ENCODE assay signal across 8 cellular contexts in the genomic region with DNA sequence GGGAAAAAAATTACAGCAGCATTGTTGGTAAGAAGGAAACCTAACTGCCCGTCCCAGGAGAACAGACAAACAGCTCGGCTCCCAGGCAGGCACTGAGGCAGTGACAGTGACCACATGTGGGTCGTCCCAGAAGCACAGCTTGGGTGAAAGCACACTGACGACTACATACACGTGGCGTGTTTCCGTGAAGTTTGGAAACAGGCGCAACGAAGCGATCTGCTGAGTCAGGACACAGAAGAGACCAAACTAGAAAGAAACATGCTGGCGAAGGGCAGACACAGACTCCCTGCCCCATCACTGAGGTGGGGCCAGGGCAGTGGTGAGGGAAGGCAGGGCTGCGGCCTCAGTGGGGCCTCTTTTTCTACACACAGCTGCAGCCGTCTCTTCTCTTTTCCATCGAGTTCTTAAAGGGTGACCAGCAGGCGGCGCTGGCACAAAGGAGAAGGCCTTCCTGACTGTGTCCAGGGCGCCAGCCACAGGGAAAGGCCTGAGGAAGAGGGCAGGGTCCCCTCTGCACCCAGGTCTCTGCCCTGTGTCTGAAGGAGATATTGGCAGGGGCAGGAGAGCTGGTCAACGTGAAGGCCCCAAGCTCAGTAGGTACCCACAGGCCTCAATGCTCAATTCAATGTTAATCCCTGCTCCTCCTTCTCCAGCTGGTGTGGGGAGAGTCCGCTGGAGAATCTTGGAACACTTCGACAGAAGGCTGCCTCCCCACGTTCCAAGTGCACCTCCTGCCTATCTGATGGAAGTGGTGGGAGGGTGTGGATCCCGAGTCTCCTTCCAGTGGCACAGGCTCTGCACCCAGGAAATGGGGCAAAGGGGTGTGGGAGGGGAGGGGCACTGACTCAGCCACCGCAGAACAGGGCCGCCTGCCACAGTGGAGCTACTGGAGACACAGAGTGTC. TPM values are rescaled to one million over a fixed set of nuclear protein-coding genes. Genes with fewer than 3 reads are reported as not detected.
DNase-seq lines count a peak whose midpoint lies in the region; ATAC-seq, FAIRE-seq and TF ChIP-seq lines count a peak whose summit lies in the region.

No MANE protein-coding gene starts in this region.

- peaks cover 17 to 28% (median 26%) of the 10 kb centered on the region in 3 donors for H3K4me1 Mint-ChIP-seq in IgD-negative memory B cell

- H3K9me3 Mint-ChIP-seq in IgD-negative memory B cell: no peaks in the 10 kb centered on the region

- H3K4me3 Mint-ChIP-seq in IgD-negative memory B cell: peak overlapping the region in 2 of 4 donors; percentile 30 to 75

- peaks cover 6% of the 10 kb centered on the region for H3K36me3 Mint-ChIP-seq in IgD-negative memory B cell

- peaks cover 22% of the 10 kb centered on the region for H3K36me3 ChIP-seq in cardiac muscle cell

- no peaks in the 10 kb centered on the region for H3K9me3 ChIP-seq in cardiac muscle cell (ENCODE audit: low read depth)

- no peaks in the 10 kb centered on the region for H3K27me3 Mint-ChIP-seq in IgD-negative memory B cell

- H3K27me3 ChIP-seq in cardiac muscle cell: no peaks in the 10 kb centered on the region

- in situ Hi-C loops in Caki2 (cut with HindIII; ENCODE audit: low pct_unique_long_range_greater_than_20kb, low sequenced_read_pairs): no loop called here

- peak overlapping the region; percentile 73 to 94 (median 88) for H3K27ac Mint-ChIP-seq in IgD-negative memory B cell

- peak; percentile 82 for TF ChIP-seq CTCF in cardiac muscle cell (IDR thresholded peaks at IDR 0.05; ENCODE audit: low read depth, low read length)

- H3K4me1 ChIP-seq in cardiac muscle cell (ENCODE audit: low read depth): no peaks in the 10 kb centered on the region

- H3K27ac ChIP-seq in cardiac muscle cell: no peak overlapping the region

- no peak for FAIRE-seq in RCC 7860 (lab: Jason Lieb, UNC)

- no peak for ATAC-seq in GM21717 (IDR thresholded peaks at IDR 0.05; ENCODE audit: unreplicated experiment)

- peak; percentile 54 for DNase-seq in Caki2 (ENCODE audit: low read depth)
- DNase-seq in RCC 7860 (ENCODE audit: low spot score): peak; percentile 17
- peak; percentile 50 for DNase-seq in amniotic stem cell (lab: John Stamatoyannopoulos, UW)
- peak; percentile 76 to 92 for DNase-seq in cardiac muscle cell (ENCODE audit: low read depth in 1 of 2, low spot score in 1 of 2)
- DNase-seq in pons (ENCODE audit: low spot score): peak; percentile 90
- DNase-seq in GF-D8 (lab: John Stamatoyannopoulos, UW): no peak

- no peak overlapping the region for H3K4me3 ChIP-seq in cardiac muscle cell

RNA-seq across cellular contexts. Expression of gene CARS1, which starts 19.9 kb away (rescaled TPM):
- 18.8 and 19.9 TPM in 2 replicates for total RNA-seq in Caki2 (2014; rRNA removed; shearing (Covaris generic); ENCODE audit: low replicate concordance)
- polyA plus RNA-seq in IgD-negative memory B cell: 35.8 TPM
- total RNA-seq in cardiac muscle cell: 18.5 and 21.5 TPM in 2 replicates
- polyA plus RNA-seq in cardiac muscle cell: 18.7 and 24.2 TPM in 2 replicates

RNA-seq across cellular contexts. Expression of gene NAP1L4, which starts 45.2 kb away (rescaled TPM):
- total RNA-seq in Caki2 (2014; rRNA removed; shearing (Covaris generic); ENCODE audit: low replicate concordance): 193 and 202 TPM in 2 replicates
- polyA plus RNA-seq in IgD-negative memory B cell (89.0 TPM), cardiac muscle cell (250 and 254 TPM in 2 replicates)
- 132 and 150 TPM in 2 replicates for total RNA-seq in cardiac muscle cell
